In the genomic region with DNA sequence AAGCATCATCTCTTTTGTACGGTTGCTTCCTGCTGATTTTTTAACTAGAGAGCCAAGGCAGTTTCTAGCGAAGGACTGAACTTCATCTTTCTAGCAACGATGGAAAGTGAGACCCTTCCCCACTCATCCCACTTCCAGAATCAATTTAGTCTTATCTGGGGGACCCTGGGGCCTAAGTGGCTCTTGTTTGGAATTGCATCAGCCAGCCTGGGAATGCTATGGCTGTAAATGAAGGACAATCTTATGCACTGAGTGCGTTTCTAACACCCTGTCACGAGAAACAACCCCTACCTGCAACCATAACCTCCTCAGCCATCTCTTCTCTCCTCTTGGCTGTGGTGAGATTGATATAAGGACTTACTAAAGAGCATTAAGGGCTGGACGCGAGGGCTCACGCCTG, we compare ENCODE assay signal across 21 cellular contexts.
DNase-seq lines count a peak whose midpoint lies in the region; ATAC-seq, FAIRE-seq and TF ChIP-seq lines count a peak whose summit lies in the region.
"Had no signal": no experiment of that assay in that cellular context is flagged by ENCODE, and none has a peak within 500 bp of the region (broad histone marks: within the 10 kb centered on the region; RNA-seq: fewer than 3 reads in every experiment).

No MANE protein-coding gene starts in this region.

- TF ChIP-seq CTCF in cardiac muscle cell (IDR thresholded peaks at IDR 0.05; ENCODE audit: low read depth, low read length) (no peak), left ventricle myocardium inferior (IDR thresholded peaks at IDR 0.05; ENCODE audit: borderline replicate concordance) (no peak), K562 (IDR thresholded peaks at IDR 0.05 in 2 of 3, conservative IDR thresholded peaks at IDR 0.05 in 1 of 3; ENCODE audit: insufficient read depth in 2 of 3, low read depth in 1 of 3, low read length in 3 of 3) (no peak), smooth muscle cell (IDR thresholded peaks at IDR 0.05; ENCODE audit: borderline replicate concordance, insufficient read depth, poor library complexity, severe bottlenecking) (no peak)

- intact Hi-C loops in left ventricle myocardium inferior (cut with micrococcal nuclease) (no loop called here), K562 (cut with micrococcal nuclease) (no loop called here)

- H3K4me1 ChIP-seq in cardiac muscle cell (ENCODE audit: low read depth), result peaks cover 14% of the 10 kb centered on the region
- H3K4me1 ChIP-seq in left ventricle myocardium inferior, result no peaks in the 10 kb centered on the region
- H3K4me1 ChIP-seq in K562 (replicated peaks in 1 of 2; ENCODE audit: control insufficient read depth in 2 of 2, insufficient read depth in 2 of 2, low read length in 2 of 2), result no peaks in the 10 kb centered on the region
- peaks cover 4% of the 10 kb centered on the region for H3K4me1 ChIP-seq in mesodermal cell (ENCODE audit: control insufficient read depth, insufficient read depth, low read length, poor library complexity, severe bottlenecking)
- H3K4me1 ChIP-seq in smooth muscle cell (ENCODE audit: low read depth), result no peaks in the 10 kb centered on the region

- H3K4me3 ChIP-seq in cardiac muscle cell (no peak overlapping the region), left ventricle myocardium inferior (no peak overlapping the region), K562 (no peak overlapping the region), mesodermal cell (ENCODE audit: extremely low read depth, insufficient read depth, low read length, poor library complexity, severe bottlenecking) (no peak overlapping the region), smooth muscle cell (no peak overlapping the region)
- H3K4me3 ChIP-seq: A549, GM23248 had no signal

- H3K27ac ChIP-seq in cardiac muscle cell (peak overlapping the region; percentile 79), left ventricle myocardium inferior (replicated peaks) (no peak overlapping the region), K562 (ENCODE audit: extremely low read depth, low read depth, low read length) (no peak overlapping the region), mesodermal cell (ENCODE audit: low read depth, low read length, severe bottlenecking) (peak overlapping the region; percentile 53), smooth muscle cell (ENCODE audit: low read depth) (peak overlapping the region; percentile 79)
- H3K27ac ChIP-seq: 22Rv1, C4-2B, GM23248 had no signal

- H3K79me2 ChIP-seq in K562 (ENCODE audit: control insufficient read depth, insufficient read depth, low read length) (no peaks in the 10 kb centered on the region), smooth muscle cell (ENCODE audit: low read depth) (no peaks in the 10 kb centered on the region)

- CTCF ChIA-PET in K562 (lab: Yijun Ruan, JAX; ENCODE audit: low intra/inter-chr PET ratio), result no interaction called here

- DNase-seq in cardiac muscle cell (ENCODE audit: low read depth in 1 of 2, low spot score in 1 of 2) (peak in 1 of 2 donors; percentile 41), left ventricle myocardium inferior (no peak), K562 (ENCODE audit: extremely low read depth in 1 of 4, low spot score in 3 of 4) (no peak), smooth muscle cell (lab: John Stamatoyannopoulos, UW; ENCODE audit: unreplicated experiment) (no peak), NCI-H128 (lab: John Stamatoyannopoulos, UW; ENCODE audit: unreplicated experiment) (no peak), islet precursor cell (no peak)
- DNase-seq: AML-193; CD4-positive, alpha-beta T cell; DMS153; H9; IMR-90 had no signal

- TF ChIP-seq POLR2A in K562 (conservative IDR thresholded peaks at IDR 0.05), result no peak

- in situ Hi-C loops in K562 (cut with MboI), result no loop called here

- POLR2A ChIA-PET in K562 (lab: Yijun Ruan, JAX), result no interaction called here

- H3K27me3 ChIP-seq in cardiac muscle cell, result no peaks in the 10 kb centered on the region
- no peaks in the 10 kb centered on the region for H3K27me3 ChIP-seq in left ventricle myocardium inferior (ENCODE audit: low read depth)
- peaks cover 0 to 6% of the 10 kb centered on the region in 2 experiments; a peak in 1 of 5 replicates for H3K27me3 ChIP-seq in K562 (ENCODE audit: control insufficient read depth in 2 of 2, insufficient read depth in 2 of 2, low read length in 2 of 2)
- no peaks in the 10 kb centered on the region for H3K27me3 ChIP-seq in smooth muscle cell (ENCODE audit: low read depth)

- H3K4me2 ChIP-seq in K562 (ENCODE audit: insufficient read depth, low read length), result no peak overlapping the region
- no peak overlapping the region for H3K4me2 ChIP-seq in smooth muscle cell

- no peak for ATAC-seq in K562
- ATAC-seq in SK-N-SH treated with all-trans-retinoic acid at 6 μM for 48 hours, result no peak
- ATAC-seq: A549 had no signal

- WGBS in K562 (ENCODE audit: insufficient coverage, low coverage, missing lambda C conversion rate), result 2% methylated on average over 8 of the region's 8 CpGs
- 83 to 92% methylated on average over 1 to 2 of the region's 8 CpGs for WGBS in mesodermal cell (ENCODE audit: insufficient coverage in 2 of 2), 2 experiments
- WGBS in smooth muscle cell (ENCODE audit: low lambda C conversion rate), result 70% methylated on average over 8 of the region's 8 CpGs

- H4K20me1 ChIP-seq in K562 (replicated peaks; ENCODE audit: control insufficient read depth, insufficient read depth, low read length) (no peaks in the 10 kb centered on the region), smooth muscle cell (ENCODE audit: low read depth) (no peaks in the 10 kb centered on the region)

- BruUV-seq in K562 (replicated peaks; lab: Mats Ljungman, UMichigan), result no TSS peak

- H2AFZ ChIP-seq in K562 (ENCODE audit: low read depth, low read length) (no peak overlapping the region), smooth muscle cell (ENCODE audit: low read depth) (peak overlapping the region; percentile 65)
- H2AFZ ChIP-seq: GM23248 had no signal

- FAIRE-seq in K562 (lab: Jason Lieb, UNC), result no peak
- FAIRE-seq: A549, G401.6, GM12891, GM19239, HTR-8/SVneo had no signal

- H3K9me1 ChIP-seq in K562 (ENCODE audit: control insufficient read depth, insufficient read depth, low read length), result no peaks in the 10 kb centered on the region

- H3F3A ChIP-seq in smooth muscle cell (ENCODE audit: low read depth), result no peaks in the 10 kb centered on the region

- no peak overlapping the region for H3K9ac ChIP-seq in K562 (ENCODE audit: insufficient read depth in 1 of 2, low read depth in 2 of 2, low read length in 2 of 2)
- H3K9ac ChIP-seq in smooth muscle cell (ENCODE audit: low read depth), result peak overlapping the region; percentile 32
- H3K9ac ChIP-seq: GM23248 had no signal

- H3K36me3 ChIP-seq in cardiac muscle cell, result no peaks in the 10 kb centered on the region
- H3K36me3 ChIP-seq in left ventricle myocardium inferior, result no peaks in the 10 kb centered on the region
- H3K36me3 ChIP-seq in K562 (ENCODE audit: control insufficient read depth, insufficient read depth, low read length), result no peaks in the 10 kb centered on the region
- no peaks in the 10 kb centered on the region for H3K36me3 ChIP-seq in mesodermal cell (ENCODE audit: control insufficient read depth, insufficient read depth, low read length)
- no peaks in the 10 kb centered on the region for H3K36me3 ChIP-seq in smooth muscle cell (ENCODE audit: low read depth)

- no peak for TF ChIP-seq RAD21 in K562 (CRISPR knock-in tag; conservative IDR thresholded peaks at IDR 0.05 in 1 of 2, IDR thresholded peaks at IDR 0.05 in 1 of 2)

- no peak for TF ChIP-seq EP300 in K562 (IDR thresholded peaks at IDR 0.05; ENCODE audit: low read length)

- H3K9me3 ChIP-seq in cardiac muscle cell (ENCODE audit: low read depth), result no peaks in the 10 kb centered on the region
- peaks cover 15% of the 10 kb centered on the region for H3K9me3 ChIP-seq in left ventricle myocardium inferior (replicated peaks)
- no peaks in the 10 kb centered on the region; the same call in 1 of the 2 replicates for H3K9me3 ChIP-seq in K562 (replicated peaks; ENCODE audit: control insufficient read depth, insufficient read depth, low read depth, low read length)
- H3K9me3 ChIP-seq in mesodermal cell (ENCODE audit: control insufficient read depth, low read length), result no peaks in the 10 kb centered on the region
- peaks cover 7% of the 10 kb centered on the region for H3K9me3 ChIP-seq in smooth muscle cell (replicated peaks; ENCODE audit: low read depth)

TF ChIP-seq in K562, 482 proteins besides CTCF, POLR2A, EP300 and RAD21 (continues in another document):
- TF ChIP-seq, protein P1, sequence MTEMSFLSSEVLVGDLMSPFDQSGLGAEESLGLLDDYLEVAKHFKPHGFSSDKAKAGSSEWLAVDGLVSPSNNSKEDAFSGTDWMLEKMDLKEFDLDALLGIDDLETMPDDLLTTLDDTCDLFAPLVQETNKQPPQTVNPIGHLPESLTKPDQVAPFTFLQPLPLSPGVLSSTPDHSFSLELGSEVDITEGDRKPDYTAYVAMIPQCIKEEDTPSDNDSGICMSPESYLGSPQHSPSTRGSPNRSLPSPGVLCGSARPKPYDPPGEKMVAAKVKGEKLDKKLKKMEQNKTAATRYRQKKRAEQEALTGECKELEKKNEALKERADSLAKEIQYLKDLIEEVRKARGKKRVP (CRISPR knock-in tag; IDR thresholded peaks at IDR 0.05), result 0 out of 2 replicates have a peak, but pooled peaks have one; percentile 57
- TF ChIP-seq TRIM24 (IDR thresholded peaks at IDR 0.05) (peak in 1 of 2 experiments; percentile 40; a peak in 1 of 4 replicates), ZNF511 (CRISPR knock-in tag; IDR thresholded peaks at IDR 0.05) (no peak)

TF ChIP-seq in SK-N-SH treated with all-trans-retinoic acid at 6 μM for 48 hours, 23 proteins besides CTCF, POLR2A, EP300 and RAD21:
- TF ChIP-seq ZC3H10 (CRISPR knock-in tag; IDR thresholded peaks at IDR 0.05) (no peak), ZNF565 (CRISPR knock-in tag; conservative IDR thresholded peaks at IDR 0.05; ENCODE audit: low read depth) (no peak), ISL1 (CRISPR knock-in tag; IDR thresholded peaks at IDR 0.05) (no peak), ARNTL (CRISPR knock-in tag; IDR thresholded peaks at IDR 0.05; ENCODE audit: borderline replicate concordance, low read depth) (no peak)
TF ChIP-seq in SK-N-SH treated with all-trans-retinoic acid at 6 μM for 48 hours: peak in this region for 0.

Comparison
In these comparisons a context has a peak if more than half of its experiments do, and no peak if none do; other contexts are left out.
1. H3K27ac ChIP-seq: peak in cardiac muscle cell (single experiment), mesodermal cell (single experiment) and smooth muscle cell (single experiment); none in left ventricle myocardium inferior (single experiment) and K562 (single experiment).